Comparison of ENCODE assay signal across 10 cellular contexts in the genomic region with DNA sequence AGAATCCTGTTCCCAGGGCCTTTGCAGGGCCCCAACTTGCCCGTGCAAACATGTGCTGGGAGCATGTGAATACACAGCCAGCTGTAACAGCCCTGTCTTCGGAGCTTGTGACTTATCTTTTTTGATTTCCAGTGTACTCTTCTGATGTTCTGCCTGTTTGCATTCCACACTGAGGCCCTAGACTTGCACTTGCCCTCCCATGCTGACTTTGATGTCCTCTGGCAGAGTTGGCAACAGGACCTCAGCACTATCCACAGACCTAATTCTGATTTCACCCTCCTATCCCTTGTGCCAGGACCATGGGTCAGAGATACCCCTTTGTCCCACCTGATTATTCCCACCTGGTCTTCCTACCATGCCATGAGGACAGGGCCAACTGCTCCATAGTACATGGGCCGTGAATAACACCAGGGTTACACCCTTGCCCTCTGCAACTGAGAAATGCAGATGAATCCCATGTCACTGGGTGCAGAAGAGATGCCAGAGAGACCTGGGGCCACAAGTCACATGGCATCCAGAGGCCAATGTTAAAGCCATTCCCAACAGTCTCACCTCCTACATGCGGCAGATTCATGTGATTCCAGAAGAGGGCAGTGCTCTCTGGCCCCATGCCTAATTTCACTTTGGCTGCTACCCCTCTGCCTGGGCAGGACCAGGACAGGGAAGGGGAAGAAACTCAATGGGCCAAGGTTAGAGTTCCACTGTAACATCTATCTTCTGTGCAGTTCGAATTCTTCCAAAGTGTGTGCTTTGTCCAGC. TPM values are rescaled to one million over a fixed set of nuclear protein-coding genes. Genes with fewer than 3 reads are reported as not detected.
DNase-seq lines count a peak whose midpoint lies in the region; ATAC-seq, FAIRE-seq and TF ChIP-seq lines count a peak whose summit lies in the region.
"Had no signal": no experiment of that assay in that cellular context is flagged by ENCODE, and none has a peak within 500 bp of the region (broad histone marks: within the 10 kb centered on the region; RNA-seq: fewer than 3 reads in every experiment).

No MANE protein-coding gene starts in this region.

- CTCF ChIA-PET in AG04450 (lab: Charles Lee) (interaction anchor here (0.9 to 1.2 kb wide), 4 partner anchors 25 to 129 kb away, joined by 3 to 6 read pairs (median 4); no protein-coding TSS in a partner anchor), HCT116 (lab: Charles Lee) (interaction anchor here (1.0 kb wide), 2 partner anchors 32 to 115 kb away, joined by 3 read pairs; no protein-coding TSS in a partner anchor), GM10248 (lab: Yijun Ruan, JAX) (interaction anchor here (0.9 to 2.2 kb wide), 3 partner anchors 10 to 25 kb away, joined by 3 to 10 read pairs (median 4); no protein-coding TSS in a partner anchor)

- H3K9me3 ChIP-seq in AG04450 (ENCODE audit: control insufficient read depth, insufficient read depth, low read length) (peaks cover 9% of the 10 kb centered on the region; the same call in 1 of the 2 replicates), HCT116 (ENCODE audit: control insufficient read depth in 1 of 2, insufficient read depth in 1 of 2, low read depth in 1 of 2, low read length in 2 of 2) (no peaks in the 10 kb centered on the region), astrocyte (ENCODE audit: insufficient read depth, low read depth, low read length) (no peaks in the 10 kb centered on the region)

- H3K27me3 Mint-ChIP-seq in astrocyte (ENCODE audit: low read depth, unreplicated experiment) = no peaks in the 10 kb centered on the region

- H3K4me1 Mint-ChIP-seq in astrocyte (ENCODE audit: low read depth, unreplicated experiment) = no peaks in the 10 kb centered on the region

- peak; percentile 29 for TF ChIP-seq CTCF in AG04450 (IDR thresholded peaks at IDR 0.05; ENCODE audit: low read depth, low read length)
- peak; percentile 55 to 59 (median 58); a peak in 5 of 6 replicates for TF ChIP-seq CTCF in HCT116 (IDR thresholded peaks at IDR 0.05 in 2 of 3, conservative IDR thresholded peaks at IDR 0.05 in 1 of 3; ENCODE audit: borderline replicate concordance in 1 of 3, insufficient read depth in 1 of 3, low read depth in 2 of 3, low read length in 2 of 3)
- TF ChIP-seq CTCF in astrocyte (IDR thresholded peaks at IDR 0.05; ENCODE audit: insufficient read depth, low read depth, low read length) = peak; percentile 17
- peak; percentile 27 for TF ChIP-seq CTCF in kidney epithelial cell (IDR thresholded peaks at IDR 0.05; ENCODE audit: insufficient read depth, low read length, poor library complexity, severe bottlenecking)
- TF ChIP-seq CTCF in GM10248 (IDR thresholded peaks at IDR 0.05; ENCODE audit: control extremely low read depth, extremely low read depth, low read depth, missing control alignments) = no peak

- H3K4me1 ChIP-seq in HCT116 (ENCODE audit: control insufficient read depth in 1 of 2, insufficient read depth in 2 of 2, low read length in 2 of 2) = no peaks in the 10 kb centered on the region
- no peaks in the 10 kb centered on the region for H3K4me1 ChIP-seq in astrocyte (ENCODE audit: insufficient read depth, low read length)

- no peaks in the 10 kb centered on the region for H3K79me2 ChIP-seq in HCT116 (ENCODE audit: insufficient read depth, low read length)
- no peaks in the 10 kb centered on the region for H3K79me2 ChIP-seq in astrocyte (ENCODE audit: insufficient read depth, low read length)

- H3K36me3 ChIP-seq in HCT116 (ENCODE audit: control insufficient read depth in 1 of 2, insufficient read depth in 2 of 2, low read length in 2 of 2) (peaks cover 18 to 34% of the 10 kb centered on the region in 2 experiments; a peak in 3 of 4 replicates), astrocyte (ENCODE audit: insufficient read depth, low read length) (peaks cover 52% of the 10 kb centered on the region), kidney epithelial cell (ENCODE audit: control insufficient read depth, insufficient read depth, low read length) (peaks cover 7% of the 10 kb centered on the region)

- H3K27ac ChIP-seq in AG04450 (ENCODE audit: low read depth, low read length) = no peak overlapping the region
- no peak overlapping the region for H3K27ac ChIP-seq in HCT116 (ENCODE audit: low read depth, low read length)
- no peak overlapping the region for H3K27ac ChIP-seq in astrocyte (ENCODE audit: low read depth, low read length)

- H3K4me3 ChIP-seq in AG04450 (ENCODE audit: low read depth, low read length) (no peak overlapping the region), HCT116 (replicated peaks in 1 of 2; ENCODE audit: low read depth in 1 of 2, low read length in 2 of 2) (no peak overlapping the region), astrocyte (ENCODE audit: insufficient read depth, low read depth, low read length) (no peak overlapping the region), kidney epithelial cell (ENCODE audit: low read depth, low read length) (no peak overlapping the region)

- peaks cover 40% of the 10 kb centered on the region for H3K36me3 Mint-ChIP-seq in astrocyte (ENCODE audit: low read depth, unreplicated experiment)

- DNase-seq in AG04450 (ENCODE audit: low read depth, low spot score) (no peak), HCT116 (ENCODE audit: low read depth, low spot score) (peak; percentile 42), astrocyte (ENCODE audit: low read depth) (peak; percentile 10), kidney epithelial cell (ENCODE audit: low read depth) (no peak), GM12892 (ENCODE audit: insufficient read length) (no peak), GM10248 (ENCODE audit: extremely low spot score) (no peak)
- no peak for DNase-seq in activated CD8-positive, alpha-beta memory T cell treated with anti-CD3 and anti-CD28 coated beads, Interleukin-2, amount 50 U/mL, for 4 hours
- DNase-seq: activated gamma-delta T cell treated with Interleukin-2 at 50 U/mL for 16 hours, NCI-H1092 had no signal

- H3K27ac Mint-ChIP-seq in astrocyte (ENCODE audit: unreplicated experiment) = no peak overlapping the region

- FAIRE-seq in astrocyte (lab: Jason Lieb, UNC) (no peak), GM12892 (lab: Jason Lieb, UNC) (no peak)

- no peak for TF ChIP-seq POLR2A in HCT116 (IDR thresholded peaks at IDR 0.05; ENCODE audit: borderline replicate concordance, extremely low read depth, insufficient read depth, insufficient read length)
- no peak for TF ChIP-seq POLR2A in GM12892 (IDR thresholded peaks at IDR 0.05; ENCODE audit: low read depth, low read length)

- intact Hi-C loops in HCT116 (cut with micrococcal nuclease) = loop anchor here (1.0 to 10.0 kb wide), 2 partner anchors 116 to 468 kb away; no protein-coding TSS in a partner anchor

- H2AFZ ChIP-seq in HCT116 (ENCODE audit: low read depth, low read length, poor library complexity, severe bottlenecking) (no peak overlapping the region), astrocyte (ENCODE audit: low read depth, low read length) (no peak overlapping the region)

- ATAC-seq in HCT116 (peak; percentile 91), GM19395 (IDR thresholded peaks at IDR 0.05; ENCODE audit: unreplicated experiment) (no peak)

- BruUV-seq in HCT116 (replicated peaks; lab: Mats Ljungman, UMichigan) = no TSS peak

- TF ChIP-seq RAD21 in HCT116 (IDR thresholded peaks at IDR 0.05; ENCODE audit: low read depth) = peak; percentile 61

- no peak overlapping the region for H3K4me3 Mint-ChIP-seq in astrocyte (ENCODE audit: unreplicated experiment)

- H4K20me1 ChIP-seq in HCT116 (ENCODE audit: insufficient read depth) (no peaks in the 10 kb centered on the region), astrocyte (ENCODE audit: insufficient read depth, low read length) (peaks cover 24% of the 10 kb centered on the region)

- H3K27me3 ChIP-seq in AG04450 (ENCODE audit: control insufficient read depth, insufficient read depth, low read length) = no peaks in the 10 kb centered on the region
- no peaks in the 10 kb centered on the region for H3K27me3 ChIP-seq in HCT116 (ENCODE audit: insufficient read depth, low read length)
- H3K27me3 ChIP-seq in astrocyte (ENCODE audit: insufficient read depth, low read length) = no peaks in the 10 kb centered on the region
- H3K27me3 ChIP-seq in kidney epithelial cell (ENCODE audit: control insufficient read depth, insufficient read depth, low read length) = no peaks in the 10 kb centered on the region

- RAD21 ChIA-PET in HCT116 (lab: Charles Lee; ENCODE audit: low non-redundant PET in 1 of 2, low total read pairs in 2 of 2, uncharacterized antibody in 2 of 2, unreplicated experiment in 2 of 2) = no interaction called here

- H3K9ac ChIP-seq in HCT116 (ENCODE audit: low read length) (no peak overlapping the region), astrocyte (ENCODE audit: low read length) (no peak overlapping the region)

- no peaks in the 10 kb centered on the region for H3K9me2 ChIP-seq in HCT116 (ENCODE audit: insufficient read depth)

- H3K4me2 ChIP-seq in HCT116 (ENCODE audit: low read length) (no peak overlapping the region), astrocyte (ENCODE audit: low read length) (no peak overlapping the region)

- POLR2A ChIA-PET in AG04450 (lab: Yijun Ruan, JAX) = no interaction called here
- POLR2A ChIA-PET in HCT116 (lab: Charles Lee) = no interaction called here
- POLR2A ChIA-PET in GM10248 (lab: Yijun Ruan, JAX) = no interaction called here

- H3K9me3 Mint-ChIP-seq in astrocyte (ENCODE audit: unreplicated experiment) = no peaks in the 10 kb centered on the region

TF ChIP-seq in HCT116, 20 proteins besides CTCF, POLR2A, EP300 and RAD21:
- TF ChIP-seq, protein P1, sequence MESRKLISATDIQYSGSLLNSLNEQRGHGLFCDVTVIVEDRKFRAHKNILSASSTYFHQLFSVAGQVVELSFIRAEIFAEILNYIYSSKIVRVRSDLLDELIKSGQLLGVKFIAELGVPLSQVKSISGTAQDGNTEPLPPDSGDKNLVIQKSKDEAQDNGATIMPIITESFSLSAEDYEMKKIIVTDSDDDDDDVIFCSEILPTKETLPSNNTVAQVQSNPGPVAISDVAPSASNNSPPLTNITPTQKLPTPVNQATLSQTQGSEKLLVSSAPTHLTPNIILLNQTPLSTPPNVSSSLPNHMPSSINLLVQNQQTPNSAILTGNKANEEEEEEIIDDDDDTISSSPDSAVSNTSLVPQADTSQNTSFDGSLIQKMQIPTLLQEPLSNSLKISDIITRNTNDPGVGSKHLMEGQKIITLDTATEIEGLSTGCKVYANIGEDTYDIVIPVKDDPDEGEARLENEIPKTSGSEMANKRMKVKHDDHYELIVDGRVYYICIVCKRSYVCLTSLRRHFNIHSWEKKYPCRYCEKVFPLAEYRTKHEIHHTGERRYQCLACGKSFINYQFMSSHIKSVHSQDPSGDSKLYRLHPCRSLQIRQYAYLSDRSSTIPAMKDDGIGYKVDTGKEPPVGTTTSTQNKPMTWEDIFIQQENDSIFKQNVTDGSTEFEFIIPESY (IDR thresholded peaks at IDR 0.05; ENCODE audit: extremely low read depth, insufficient replicate concordance, low read length) = no peak

RNA-seq across cellular contexts. Expression of gene SCRN1, which starts 43.0 kb away (rescaled TPM):
- polyA plus RNA-seq in AG04450 (2011; rRNA removed) = 110 and 123 TPM in 2 replicates
- polyA minus RNA-seq in AG04450 (2011; rRNA and poly(A)+ RNA removed) = 140 and 157 TPM in 2 replicates
- total RNA-seq in HCT116 (2021; ENCODE audit: unreplicated experiment) (76.8 TPM), astrocyte (98.3 and 116 TPM in 2 replicates), kidney epithelial cell (79.6 and 91.3 TPM in 2 replicates)
- 46.6 and 49.8 TPM in 2 replicates for polyA plus RNA-seq in HCT116 (2012)
- 34.0 TPM for polyA plus RNA-seq in GM12892 (2012; ENCODE audit: missing spikeins)

Comparison
In these comparisons a context has a peak if more than half of its experiments do, and no peak if none do; other contexts are left out.
1. DNase-seq: peak in HCT116 (single experiment) and astrocyte (single experiment); none in AG04450 (single experiment), kidney epithelial cell (single experiment), activated CD8-positive, alpha-beta memory T cell treated with anti-CD3 and anti-CD28 coated beads, Interleukin-2, amount 50 U/mL, for 4 hours (single experiment), GM12892 (single experiment) and GM10248 (single experiment).